Comparison of ENCODE assay signal across 29 cellular contexts in genomic region chr1:112877741-112878140, GRCh38.
DNase-seq lines count a peak whose midpoint lies in the region; ATAC-seq lines count a peak whose summit lies in the region.
"Had no signal": no experiment of that assay in that cellular context is flagged by ENCODE, and none has a peak within 500 bp of the region (broad histone marks: within the 10 kb centered on the region; RNA-seq: fewer than 3 reads in every experiment).

No MANE protein-coding gene starts in this region.

- no peaks in the 10 kb centered on the region for H3K36me3 ChIP-seq in NT2/D1 (ENCODE audit: insufficient read depth, insufficient read length, low read length)
- H3K36me3 ChIP-seq: brain microvascular endothelial cell, MG63, pancreas, suprapubic skin had no signal

- no peak overlapping the region for H3K4me3 ChIP-seq in NT2/D1 (ENCODE audit: insufficient read length, low read depth)
- H3K4me3 ChIP-seq: MG63, pancreas, PC-9, suprapubic skin had no signal

- ATAC-seq in HG02610 (IDR thresholded peaks at IDR 0.05; ENCODE audit: unreplicated experiment) (no peak), HG03159 (IDR thresholded peaks at IDR 0.05; ENCODE audit: unreplicated experiment) (no peak), HG02870 (IDR thresholded peaks at IDR 0.05; ENCODE audit: unreplicated experiment) (no peak)
- ATAC-seq: activated T-cell treated with anti-CD3 and anti-CD28 coated beads, Interleukin-2, amount 50 U/mL, for 72 hours; pancreas; T-helper 17 cell had no signal

- peak; percentile 29 for DNase-seq in NCI-H2227 treated with DMSO at 0.1 percent for 48 hours (lab: John Stamatoyannopoulos, UW)
- no peak for DNase-seq in NCI-H2227 (lab: John Stamatoyannopoulos, UW; ENCODE audit: unreplicated experiment)
- peak; percentile 38 for DNase-seq in NT2/D1 (ENCODE audit: low read depth, low spot score)
- peak; percentile 38 for DNase-seq in fibroblast of peridontal ligament (ENCODE audit: extremely low read depth)
- DNase-seq in superior temporal gyrus (ENCODE audit: extremely low spot score), result peak; percentile 23
- DNase-seq: activated CD4-positive, alpha-beta T cell treated with anti-CD3 and anti-CD28 coated beads, Interleukin-2, amount 50 U/mL, for 48 hours; activated CD4-positive, CD25-positive, alpha-beta regulatory T cell treated with anti-CD3 and anti-CD28 coated beads, Interleukin-2, amount 50 U/mL, for 72 hours; activated naive CD4-positive, alpha-beta T cell; activated T-cell treated with anti-CD3 and anti-CD28 coated beads, Interleukin-2, amount 50 U/mL, for 72 hours; AML-193; brain microvascular endothelial cell; CD4-positive, alpha-beta T cell; KBM-7; mammary epithelial cell; MG63; NCI-H1105; NCI-H187 treated with DMSO at 0.1 percent for 48 hours; NCI-H446; nephron progenitor cell; pancreas; PC-9; Right ventricle myocardium superior; small intestine; stimulated activated naive CD4-positive, alpha-beta T cell; T-helper 17 cell had no signal

- no peak overlapping the region for H3K9ac ChIP-seq in NT2/D1 (ENCODE audit: insufficient read length, low read depth)

- peaks cover 14% of the 10 kb centered on the region for H3K4me1 ChIP-seq in NT2/D1 (ENCODE audit: insufficient read depth, insufficient read length)
- H3K4me1 ChIP-seq: pancreas had no signal

- no peaks in the 10 kb centered on the region for H3K9me3 ChIP-seq in NT2/D1 (ENCODE audit: insufficient read depth, low read length)
- H3K9me3 ChIP-seq: MG63, pancreas, suprapubic skin had no signal

- no peaks in the 10 kb centered on the region for H3K27me3 ChIP-seq in NT2/D1 (ENCODE audit: insufficient read depth, insufficient read length)
- H3K27me3 ChIP-seq: brain microvascular endothelial cell, MG63, pancreas, suprapubic skin had no signal
